Comparison of ENCODE assay signal across 8 cellular contexts in the genomic region with DNA sequence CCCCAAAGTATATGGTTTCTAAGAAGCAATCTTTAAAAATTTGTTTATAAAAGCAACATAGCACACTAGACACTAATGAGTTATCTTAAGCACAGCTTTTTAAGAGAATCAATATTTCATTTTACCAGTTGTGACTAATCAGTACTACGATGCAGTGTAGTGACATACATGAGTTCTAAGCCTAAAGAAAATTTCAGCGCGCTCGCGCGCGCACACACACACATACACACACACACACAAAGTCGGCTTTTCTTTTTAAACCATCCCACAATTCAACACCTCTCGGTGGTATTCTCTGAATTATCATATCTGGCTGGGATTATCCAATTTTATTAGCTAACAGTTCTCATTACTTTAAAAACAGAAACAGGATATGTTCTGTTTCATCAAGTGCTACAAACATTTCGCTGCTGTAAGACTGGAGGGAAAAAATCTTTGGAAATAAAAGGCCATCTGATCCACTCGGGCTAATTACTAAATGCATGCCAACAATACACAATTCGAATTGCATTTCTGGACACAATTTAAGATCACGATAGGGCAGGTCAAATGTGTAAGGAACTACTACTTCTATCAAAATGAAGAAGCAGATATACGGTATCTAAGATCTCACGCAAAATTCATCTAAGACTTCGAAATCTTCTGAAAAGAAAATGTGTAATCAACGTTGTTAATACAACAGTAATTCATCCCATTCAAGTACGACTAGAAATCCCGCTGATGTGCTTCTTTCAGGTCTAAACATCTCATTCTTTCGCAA. TPM values are rescaled to one million over a fixed set of nuclear protein-coding genes. Genes with fewer than 3 reads are reported as not detected.
DNase-seq lines count a peak whose midpoint lies in the region; ATAC-seq, FAIRE-seq and TF ChIP-seq lines count a peak whose summit lies in the region.

No MANE protein-coding gene starts in this region.

- H3K27me3 ChIP-seq in skeletal muscle satellite cell (ENCODE audit: control insufficient read depth, insufficient read depth, low read length): no peaks in the 10 kb centered on the region

- H3K36me3 Mint-ChIP-seq in activated T-helper 2 cell treated with anti-CD3 and anti-CD28 coated beads, Interferon-gamma antibody, Interleukin-2, Interleukin-4, amounts not matched to agents 10 μg/mL and 5 μg/mL and 100 μg/mL, durations not matched to agents 14 hours and 24 hours and 36 hours (ENCODE audit: low read depth): peaks cover 3% of the 10 kb centered on the region
- H3K36me3 Mint-ChIP-seq in osteocyte (ENCODE audit: unreplicated experiment): no peaks in the 10 kb centered on the region

- H3K4me3 Mint-ChIP-seq in activated T-helper 2 cell treated with anti-CD3 and anti-CD28 coated beads, Interferon-gamma antibody, Interleukin-2, Interleukin-4, amounts not matched to agents 10 μg/mL and 5 μg/mL and 100 μg/mL, durations not matched to agents 14 hours and 24 hours and 36 hours (ENCODE audit: low read depth): no peak overlapping the region
- H3K4me3 Mint-ChIP-seq in osteocyte (ENCODE audit: unreplicated experiment): no peak overlapping the region

- peaks cover under 1% of the 10 kb centered on the region for H3K27me3 Mint-ChIP-seq in activated T-helper 2 cell treated with anti-CD3 and anti-CD28 coated beads, Interferon-gamma antibody, Interleukin-2, Interleukin-4, amounts not matched to agents 10 μg/mL and 5 μg/mL and 100 μg/mL, durations not matched to agents 14 hours and 24 hours and 36 hours (ENCODE audit: low read depth)
- H3K27me3 Mint-ChIP-seq in osteocyte (ENCODE audit: unreplicated experiment): no peaks in the 10 kb centered on the region

- TF ChIP-seq CTCF in osteocyte (IDR thresholded peaks at IDR 0.05): no peak

- peak overlapping the region; percentile 95 for H3K9ac ChIP-seq in skeletal muscle satellite cell (ENCODE audit: low read depth, low read length)

- H3K9me3 ChIP-seq in skeletal muscle satellite cell (replicated peaks; ENCODE audit: low read length): no peaks in the 10 kb centered on the region

- intact Hi-C loops in activated T-helper 2 cell treated with anti-CD3 and anti-CD28 coated beads, Interferon-gamma antibody, Interleukin-2, Interleukin-4, amounts not matched to agents 10 μg/mL and 5 μg/mL and 100 μg/mL, durations not matched to agents 14 hours and 24 hours and 36 hours (cut with micrococcal nuclease): loop anchor here (1.0 to 5.0 kb wide), 8 partner anchors 28 to 495 kb away; a partner anchor contains a TSS
- intact Hi-C loops in head of caudate nucleus (cut with DNase I): loop anchor here (10.0 kb wide), 2 partner anchors 147 to 153 kb away; a partner anchor contains a TSS

- no peak for ATAC-seq in HG03354 (IDR thresholded peaks at IDR 0.05; ENCODE audit: poor library complexity, severe bottlenecking, unreplicated experiment)
- no peak for ATAC-seq in HG03460 (IDR thresholded peaks at IDR 0.05; ENCODE audit: unreplicated experiment)

- peak overlapping the region; percentile 94 for H3K4me2 ChIP-seq in skeletal muscle satellite cell (ENCODE audit: low read length)

- no peaks in the 10 kb centered on the region for H3K36me3 ChIP-seq in skeletal muscle satellite cell (ENCODE audit: insufficient read depth, low read length)

- H3K4me3 ChIP-seq in skeletal muscle satellite cell (ENCODE audit: low read length): peak overlapping the region; percentile 85

- peak; percentile 77 for FAIRE-seq in GM19239 (lab: Jason Lieb, UNC)

- H3K27ac Mint-ChIP-seq in activated T-helper 2 cell treated with anti-CD3 and anti-CD28 coated beads, Interferon-gamma antibody, Interleukin-2, Interleukin-4, amounts not matched to agents 10 μg/mL and 5 μg/mL and 100 μg/mL, durations not matched to agents 14 hours and 24 hours and 36 hours: no peak overlapping the region
- no peak overlapping the region for H3K27ac Mint-ChIP-seq in osteocyte (ENCODE audit: unreplicated experiment)

- peaks cover 24% of the 10 kb centered on the region for H3K4me1 Mint-ChIP-seq in activated T-helper 2 cell treated with anti-CD3 and anti-CD28 coated beads, Interferon-gamma antibody, Interleukin-2, Interleukin-4, amounts not matched to agents 10 μg/mL and 5 μg/mL and 100 μg/mL, durations not matched to agents 14 hours and 24 hours and 36 hours (ENCODE audit: low read depth)
- peaks cover 15% of the 10 kb centered on the region for H3K4me1 Mint-ChIP-seq in osteocyte (ENCODE audit: unreplicated experiment)

- DNase-seq in GM19239 (ENCODE audit: insufficient read length, low spot score) (no peak), NCI-H69 (lab: John Stamatoyannopoulos, UW) (peak; percentile 64), head of caudate nucleus (peak in 33 of 42 donors; percentile 10 to 70 (median 30)), osteocyte (ENCODE audit: extremely low spot score, unreplicated experiment) (no peak)
- DNase-seq in activated T-helper 2 cell treated with anti-CD3 and anti-CD28 coated beads, Interferon-gamma antibody, Interleukin-2, Interleukin-4, amounts not matched to agents 10 μg/mL and 5 μg/mL and 100 μg/mL, durations not matched to agents 14 hours and 24 hours and 36 hours (ENCODE audit: low spot score): peak; percentile 26

- H3K9me3 Mint-ChIP-seq in activated T-helper 2 cell treated with anti-CD3 and anti-CD28 coated beads, Interferon-gamma antibody, Interleukin-2, Interleukin-4, amounts not matched to agents 10 μg/mL and 5 μg/mL and 100 μg/mL, durations not matched to agents 14 hours and 24 hours and 36 hours: no peaks in the 10 kb centered on the region
- peaks cover 3% of the 10 kb centered on the region for H3K9me3 Mint-ChIP-seq in osteocyte (ENCODE audit: unreplicated experiment)

- peaks cover 17% of the 10 kb centered on the region for H3K4me1 ChIP-seq in skeletal muscle satellite cell (ENCODE audit: control insufficient read depth, insufficient read depth, low read length)

RNA-seq across cellular contexts. Expression of a gene that starts 1.2 kb away (rescaled TPM):
- total RNA-seq in activated T-helper 2 cell treated with anti-CD3 and anti-CD28 coated beads, Interferon-gamma antibody, Interleukin-2, Interleukin-4, amounts not matched to agents 10 μg/mL and 5 μg/mL and 100 μg/mL, durations not matched to agents 14 hours and 24 hours and 36 hours: 61.6 and 63.1 TPM in 2 replicates
- total RNA-seq in skeletal muscle satellite cell (2012; rRNA removed): 11.4 and 21.5 TPM in 2 replicates
- 53.7 and 56.4 TPM in 2 replicates for total RNA-seq in osteocyte

RNA-seq across cellular contexts. Expression of a gene that starts 50.5 kb away (rescaled TPM):
- total RNA-seq in activated T-helper 2 cell treated with anti-CD3 and anti-CD28 coated beads, Interferon-gamma antibody, Interleukin-2, Interleukin-4, amounts not matched to agents 10 μg/mL and 5 μg/mL and 100 μg/mL, durations not matched to agents 14 hours and 24 hours and 36 hours: 29.9 and 31.1 TPM in 2 replicates
- total RNA-seq in skeletal muscle satellite cell (2012; rRNA removed): 19.5 and 34.9 TPM in 2 replicates
- 36.1 and 37.7 TPM in 2 replicates for total RNA-seq in osteocyte

Comparison
In these comparisons a context has a peak if more than half of its experiments do, and no peak if none do; other contexts are left out.
1. DNase-seq: peak in NCI-H69 (single experiment), activated T-helper 2 cell treated with anti-CD3 and anti-CD28 coated beads, Interferon-gamma antibody, Interleukin-2, Interleukin-4, amounts not matched to agents 10 μg/mL and 5 μg/mL and 100 μg/mL, durations not matched to agents 14 hours and 24 hours and 36 hours (single experiment) and head of caudate nucleus (33 of 42); none in GM19239 (single experiment) and osteocyte (single experiment).